In the genomic region with DNA sequence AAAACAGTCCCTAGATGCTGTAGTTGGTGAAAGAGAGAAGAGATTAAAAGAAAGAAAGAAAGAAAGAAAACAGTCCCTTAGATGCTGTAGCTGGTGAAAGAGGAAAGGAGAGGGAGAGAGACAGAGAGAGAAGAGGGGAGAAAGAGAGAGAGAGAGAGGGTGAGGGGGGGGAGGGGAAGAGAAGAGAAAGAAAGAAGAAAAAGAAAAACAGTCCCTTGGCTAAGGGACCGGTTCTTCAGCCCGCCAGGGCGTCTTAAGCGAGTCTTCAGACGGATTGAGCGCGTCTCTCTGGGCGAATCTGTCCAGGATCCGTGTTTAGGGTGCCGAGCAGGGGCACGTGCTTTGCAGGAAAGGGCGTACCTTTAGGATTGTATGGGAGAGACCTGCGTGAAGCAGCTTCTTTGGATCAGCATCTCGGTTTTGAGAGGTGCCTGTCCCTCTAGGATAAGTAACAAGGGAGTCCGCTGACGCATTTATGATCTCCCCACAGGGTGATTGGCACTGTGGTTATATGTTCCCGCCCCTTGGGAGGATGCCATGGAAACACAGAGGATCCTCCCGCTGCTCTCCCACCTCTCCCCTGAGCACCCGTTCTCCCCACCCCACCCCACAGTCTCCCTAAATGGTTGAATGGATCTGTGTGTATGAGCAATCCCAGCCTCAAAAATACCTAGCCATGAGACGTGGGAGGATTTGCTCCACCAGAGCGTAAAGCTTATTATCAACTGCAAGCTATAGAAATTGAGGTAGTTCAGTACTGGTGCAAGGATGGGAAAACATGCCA, we compare ENCODE assay signal across 8 cellular contexts. TPM values are rescaled to one million over a fixed set of nuclear protein-coding genes. Genes with fewer than 3 reads are reported as not detected.
DNase-seq lines count a peak whose midpoint lies in the region; ATAC-seq, FAIRE-seq and TF ChIP-seq lines count a peak whose summit lies in the region.

No MANE protein-coding gene starts in this region.

- FAIRE-seq in GM19239 (lab: Jason Lieb, UNC) (peak; percentile 55), pancreas (lab: Jason Lieb, UNC) (no peak)

- peak overlapping the region; percentile 92 to 96 (median 93) for H3K4me3 Mint-ChIP-seq in CD4-positive, CD25-positive, alpha-beta regulatory T cell

- TF ChIP-seq POLR2A in adrenal gland (IDR thresholded peaks at IDR 0.05): peak; percentile 5 to 30

- no peak for ATAC-seq in CD4-positive, CD25-positive, alpha-beta regulatory T cell (ENCODE audit: low read depth in 2 of 2)
- ATAC-seq in left cardiac atrium: peak in 1 of 2 donors; percentile 25
- no peak for ATAC-seq in pancreas
- no peak for ATAC-seq in HG03521 (IDR thresholded peaks at IDR 0.05; ENCODE audit: unreplicated experiment)
- no peak for ATAC-seq in HG02840 (IDR thresholded peaks at IDR 0.05; ENCODE audit: low FRiP score, unreplicated experiment)

- peak overlapping the region; percentile 85 for H3K4me3 ChIP-seq in CD4-positive, CD25-positive, alpha-beta regulatory T cell (ENCODE audit: low read depth, low read length)
- peak overlapping the region in 2 of 4 donors; percentile 27 to 80 for H3K4me3 ChIP-seq in adrenal gland
- H3K4me3 ChIP-seq in pancreas: peak overlapping the region in 3 of 4 donors; percentile 49 to 69 (median 69)

- 4 to 5% (median 5%) methylated on average over 20 to 21 of the region's 21 CpGs for WGBS in adrenal gland, 4 donors
- 13 to 14% methylated on average over 21 of the region's 21 CpGs for WGBS in pancreas, 2 donors

- no peaks in the 10 kb centered on the region for H3K36me3 ChIP-seq in CD4-positive, CD25-positive, alpha-beta regulatory T cell (ENCODE audit: control insufficient read depth, insufficient read depth, low read length)
- H3K36me3 ChIP-seq in adrenal gland (replicated peaks in 1 of 2) (no peaks in the 10 kb centered on the region), pancreas (no peaks in the 10 kb centered on the region)

- H3K36me3 Mint-ChIP-seq in CD4-positive, CD25-positive, alpha-beta regulatory T cell: no peaks in the 10 kb centered on the region

- H3K9me3 Mint-ChIP-seq in CD4-positive, CD25-positive, alpha-beta regulatory T cell: peaks cover 0 to 5% (median 0%) of the 10 kb centered on the region in 7 donors

- peaks cover 19% of the 10 kb centered on the region for H3K4me1 ChIP-seq in CD4-positive, CD25-positive, alpha-beta regulatory T cell (ENCODE audit: control insufficient read depth, insufficient read depth, low read length, poor library complexity, severe bottlenecking)
- H3K4me1 ChIP-seq in adrenal gland (replicated peaks in 1 of 2): peaks cover 5 to 7% of the 10 kb centered on the region in 2 donors
- peaks cover 0 to 4% (median 0%) of the 10 kb centered on the region in 3 donors for H3K4me1 ChIP-seq in pancreas

- H3K27me3 ChIP-seq in CD4-positive, CD25-positive, alpha-beta regulatory T cell (ENCODE audit: control insufficient read depth, insufficient read depth, low read length): no peaks in the 10 kb centered on the region
- H3K27me3 ChIP-seq in adrenal gland: no peaks in the 10 kb centered on the region
- no peaks in the 10 kb centered on the region for H3K27me3 ChIP-seq in pancreas

- peak in 2 of 3 donors; percentile 14 to 39 for DNase-seq in CD4-positive, CD25-positive, alpha-beta regulatory T cell
- DNase-seq in GM19239 (ENCODE audit: insufficient read length, low spot score) (no peak), NCI-H82 (lab: John Stamatoyannopoulos, UW) (peak; percentile 95), adrenal gland (peak; percentile 52 to 88 (median 73)), left cardiac atrium (peak; percentile 63), pancreas (peak in 3 of 6 donors; percentile 32 to 51 (median 42))

- H3K9me3 ChIP-seq in CD4-positive, CD25-positive, alpha-beta regulatory T cell (ENCODE audit: control insufficient read depth in 2 of 2, low read length in 2 of 2): no peaks in the 10 kb centered on the region
- H3K9me3 ChIP-seq in adrenal gland (replicated peaks in 1 of 3) (no peaks in the 10 kb centered on the region), pancreas (no peaks in the 10 kb centered on the region)

- intact Hi-C loops in adrenal gland (cut with DNase I): no loop called here
- intact Hi-C loops in left cardiac atrium (cut with DNase I): loop anchor here in 1 of 2 donors (5.0 kb wide), 1 partner anchor 34 kb away; no protein-coding TSS in a partner anchor
- intact Hi-C loops in pancreas (cut with DNase I): no loop called here

- H3K4me1 Mint-ChIP-seq in CD4-positive, CD25-positive, alpha-beta regulatory T cell: peaks cover 12 to 41% (median 27%) of the 10 kb centered on the region in 4 donors

- H3K27ac Mint-ChIP-seq in CD4-positive, CD25-positive, alpha-beta regulatory T cell: peak overlapping the region; percentile 99 to 100 (median 99)

- TF ChIP-seq CTCF in adrenal gland (IDR thresholded peaks at IDR 0.05): no peak
- TF ChIP-seq CTCF in pancreas (IDR thresholded peaks at IDR 0.05): no peak

- peak overlapping the region; percentile 92 for H3K27ac ChIP-seq in CD4-positive, CD25-positive, alpha-beta regulatory T cell (ENCODE audit: insufficient read depth, low read length, poor library complexity, severe bottlenecking)
- peak overlapping the region in 4 of 5 donors; percentile 26 to 99 (median 79) for H3K27ac ChIP-seq in adrenal gland
- H3K27ac ChIP-seq in pancreas: peak overlapping the region in 3 of 4 donors; percentile 95 to 98 (median 97)

- peaks cover 15% of the 10 kb centered on the region for H3K27me3 Mint-ChIP-seq in CD4-positive, CD25-positive, alpha-beta regulatory T cell

RNA-seq across cellular contexts. Expression of gene GNGT2, which starts 16.7 kb away (rescaled TPM):
- 1.5 TPM for total RNA-seq in CD4-positive, CD25-positive, alpha-beta regulatory T cell
- 10 to 100 TPM in 1 of 4 donors, 1 to 10 TPM in 3; 4.1 to 11.4 (median 7.4) TPM for polyA plus RNA-seq in CD4-positive, CD25-positive, alpha-beta regulatory T cell
- total RNA-seq in adrenal gland: 10 to 100 TPM in 1 of 8 donors, 1 to 10 TPM in 7; 1.2 to 31.9 (median 3.4) TPM
- polyA plus RNA-seq in adrenal gland: 1 to 10 TPM; 3.2 to 6.5 (median 3.3) TPM
- total RNA-seq in left cardiac atrium: 1 to 10 TPM; 1.9 to 2.2 TPM
- 1 to 10 TPM in 1 of 6 donors, under 1 TPM in 5; 0.23 to 2.2 (median 0.66) TPM for total RNA-seq in pancreas
- polyA plus RNA-seq in pancreas: 1 to 10 TPM in 1 of 2 donors, under 1 TPM in 1; 0.87 to 1.6 TPM

RNA-seq across cellular contexts. Expression of gene ABI3, which starts 16.8 kb away (rescaled TPM):
- total RNA-seq in CD4-positive, CD25-positive, alpha-beta regulatory T cell: 6.5 TPM
- polyA plus RNA-seq in CD4-positive, CD25-positive, alpha-beta regulatory T cell: 10 to 100 TPM; 12.1 to 27.6 (median 17.3) TPM
- total RNA-seq in adrenal gland (10 to 100 TPM; 10.4 to 39.9 (median 17.5) TPM), left cardiac atrium (10 to 100 TPM in 1 of 2 donors, 1 to 10 TPM in 1; 5.7 to 12.5 TPM), pancreas (1 to 10 TPM; 1.1 to 7.1 (median 2.5) TPM)
- polyA plus RNA-seq in adrenal gland (10 to 100 TPM in 2 of 3 donors, 1 to 10 TPM in 1; 4.4 to 15.1 (median 13.0) TPM), pancreas (1 to 10 TPM; 3.0 to 4.6 TPM)

RNA-seq across cellular contexts. Expression of gene PHOSPHO1, which starts 36.9 kb away (rescaled TPM):
- not detected for total RNA-seq in CD4-positive, CD25-positive, alpha-beta regulatory T cell
- under 1 TPM in 3 of 4 donors, not detected in 1; 0.11 to 0.24 (median 0.15) TPM for polyA plus RNA-seq in CD4-positive, CD25-positive, alpha-beta regulatory T cell
- total RNA-seq in adrenal gland (under 1 TPM in 4 of 8 donors, not detected in 4; 0.25 to 0.84 (median 0.60) TPM), left cardiac atrium (under 1 TPM; 0.31 to 0.41 TPM), pancreas (under 1 TPM in 1 of 6 donors, not detected in 5; 0.22 TPM)
- polyA plus RNA-seq in adrenal gland (under 1 TPM in 2 of 3 donors, not detected in 1; 0.56 to 0.61 TPM), pancreas (under 1 TPM; 0.19 to 0.28 TPM)
